25 cellular contexts compared by ENCODE assay signal in the genomic region with DNA sequence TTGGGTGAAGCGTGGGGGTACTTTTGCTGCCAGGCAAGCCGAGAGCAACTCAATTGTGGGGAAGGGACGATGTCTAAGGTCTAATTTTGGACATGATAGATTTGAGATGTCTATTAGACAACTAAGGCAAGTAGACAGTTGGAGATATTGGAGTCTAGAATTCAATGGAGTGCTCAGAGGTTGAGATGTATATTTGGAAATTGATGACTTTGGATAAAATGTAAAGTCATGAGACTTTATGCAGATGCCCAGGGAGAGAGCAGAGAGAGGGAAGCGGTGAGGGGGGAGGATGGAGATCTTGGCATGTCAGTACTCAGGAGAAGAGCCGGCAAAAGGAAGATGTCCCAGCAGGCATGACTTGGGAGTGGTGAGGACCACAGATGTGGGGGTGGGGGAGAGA. TPM values are rescaled to one million over a fixed set of nuclear protein-coding genes. Genes with fewer than 3 reads are reported as not detected.
DNase-seq lines count a peak whose midpoint lies in the region; ATAC-seq, FAIRE-seq and TF ChIP-seq lines count a peak whose summit lies in the region.
"Had no signal": no experiment of that assay in that cellular context is flagged by ENCODE, and none has a peak within 500 bp of the region (broad histone marks: within the 10 kb centered on the region; RNA-seq: fewer than 3 reads in every experiment).

No MANE protein-coding gene starts in this region.

- H3K79me1 ChIP-seq in IMR-90 (ENCODE audit: low read depth in 1 of 2, low read length in 2 of 2): no peaks in the 10 kb centered on the region; a peak in 1 of 4 replicates

- no peak overlapping the region for H3K27ac ChIP-seq in IMR-90 (ENCODE audit: insufficient read depth, low read length)
- no peak overlapping the region for H3K27ac ChIP-seq in K562 (ENCODE audit: extremely low read depth, low read depth, low read length)
- peak overlapping the region; percentile 1 for H3K27ac ChIP-seq in psoas muscle
- H3K27ac ChIP-seq: BLaER1 treated with 17β-estradiol and CSF1 and Interleukin-3, amounts not matched to agents 10 nM and 100 nM had no signal

- peak overlapping the region; percentile 10 for H2AFZ ChIP-seq in IMR-90 (replicated peaks; ENCODE audit: low read length, poor library complexity)
- no peak overlapping the region for H2AFZ ChIP-seq in K562 (ENCODE audit: low read depth, low read length)

- H2BK120ac ChIP-seq in IMR-90 (ENCODE audit: low read depth, low read length): no peak overlapping the region

- H3K9ac ChIP-seq in IMR-90 (ENCODE audit: low read depth, low read length) (no peak overlapping the region), K562 (ENCODE audit: insufficient read depth in 1 of 2, low read depth in 2 of 2, low read length in 2 of 2) (peak overlapping the region in 1 of 2 experiments; percentile 41; a peak in 1 of 4 replicates)
- H3K9ac ChIP-seq: BLaER1 treated with 17β-estradiol and CSF1 and Interleukin-3, amounts not matched to agents 10 nM and 100 nM had no signal

- no peak for DNase-seq in IMR-90
- DNase-seq in K562 (ENCODE audit: extremely low read depth in 1 of 4, low spot score in 3 of 4): no peak
- no peak for DNase-seq in psoas muscle
- DNase-seq in LoVo (ENCODE audit: low spot score): no peak
- no peak for DNase-seq in activated CD4-positive, alpha-beta memory T cell treated with anti-CD3 and anti-CD28 coated beads for 36 hours
- DNase-seq: AML-193; BE2C; CD4-positive, alpha-beta T cell; CD8-positive, alpha-beta memory T cell; DMS 273 treated with DMSO at 0.1 percent for 48 hours; DMS79; EL; GDM1; GOT3; HFFc6 had no signal

- H4K20me1 ChIP-seq in IMR-90 (ENCODE audit: insufficient read depth, low read length) (no peaks in the 10 kb centered on the region), K562 (replicated peaks; ENCODE audit: control insufficient read depth, insufficient read depth, low read length) (peaks cover 7% of the 10 kb centered on the region; the same call in 1 of the 2 replicates)

- dilution Hi-C loops in IMR-90 (cut with HindIII; ENCODE audit: low sequenced_read_pairs, unreplicated experiment): no loop called here

- no peak for FAIRE-seq in K562 (lab: Jason Lieb, UNC)
- FAIRE-seq: D721Med, GM12878, GM18507, H54 had no signal

- TF ChIP-seq RAD21 in IMR-90 (IDR thresholded peaks at IDR 0.05; ENCODE audit: low read length) (no peak), K562 (CRISPR knock-in tag; conservative IDR thresholded peaks at IDR 0.05 in 1 of 2, IDR thresholded peaks at IDR 0.05 in 1 of 2) (no peak)

- H3K27ac Mint-ChIP-seq in activated CD4-positive, alpha-beta memory T cell treated with anti-CD3 and anti-CD28 coated beads for 36 hours: no peak overlapping the region
- H3K27ac Mint-ChIP-seq: CD14-positive monocyte; CD4-positive, alpha-beta T cell; CD8-positive, alpha-beta memory T cell; HFFc6 had no signal

- no peaks in the 10 kb centered on the region for H3K36me3 Mint-ChIP-seq in activated CD4-positive, alpha-beta memory T cell treated with anti-CD3 and anti-CD28 coated beads for 36 hours
- H3K36me3 Mint-ChIP-seq: CD14-positive monocyte; CD8-positive, alpha-beta memory T cell had no signal

- WGBS in IMR-90 (ENCODE audit: extremely low coverage in 2 of 2, insufficient read length in 1 of 2), 2 experiments: 96% methylated on average over 4 of the region's 5 CpGs; no CpG with 5 or more reads in 1 of the 2 experiments
- 15% methylated on average over 5 of the region's 5 CpGs for WGBS in K562 (ENCODE audit: insufficient coverage, low coverage, missing lambda C conversion rate)
- WGBS in psoas muscle, 3 donors: 51 to 70% (median 52%) methylated on average over 5 of the region's 5 CpGs

- no TSS peak for BruUV-seq in IMR-90 (replicated peaks; lab: Mats Ljungman, UMichigan)
- BruUV-seq in K562 (replicated peaks; lab: Mats Ljungman, UMichigan): no TSS peak

- H3K23ac ChIP-seq in IMR-90 (ENCODE audit: low read depth, low read length): no peak overlapping the region

- no peak overlapping the region for H3K14ac ChIP-seq in IMR-90 (replicated peaks; ENCODE audit: low read depth, low read length)

- H3K9me3 ChIP-seq in IMR-90 (ENCODE audit: control insufficient read depth, insufficient read depth, low read length): no peaks in the 10 kb centered on the region
- H3K9me3 ChIP-seq in K562 (replicated peaks; ENCODE audit: control insufficient read depth, insufficient read depth, low read depth, low read length): no peaks in the 10 kb centered on the region
- H3K9me3 ChIP-seq in psoas muscle: no peaks in the 10 kb centered on the region
- H3K9me3 ChIP-seq: BE2C; BLaER1 treated with 17β-estradiol and CSF1 and Interleukin-3, amounts not matched to agents 10 nM and 100 nM; HAP-1 had no signal

- H3K36me3 ChIP-seq in IMR-90 (ENCODE audit: control insufficient read depth, insufficient read depth, low read length) (no peaks in the 10 kb centered on the region), K562 (ENCODE audit: control insufficient read depth, insufficient read depth, low read length) (no peaks in the 10 kb centered on the region), psoas muscle (ENCODE audit: insufficient read depth in 1 of 2, low read depth in 1 of 2) (peaks cover 0 to 81% of the 10 kb centered on the region in 2 donors)
- H3K36me3 ChIP-seq: BE2C; BLaER1 treated with 17β-estradiol and CSF1 and Interleukin-3, amounts not matched to agents 10 nM and 100 nM; HAP-1 had no signal

- H3K4me3 ChIP-seq in IMR-90 (ENCODE audit: insufficient read depth, low read depth, low read length) (no peak overlapping the region), K562 (no peak overlapping the region), psoas muscle (no peak overlapping the region)
- H3K4me3 ChIP-seq: BLaER1 treated with 17β-estradiol and CSF1 and Interleukin-3, amounts not matched to agents 10 nM and 100 nM; GM12878; HAP-1 had no signal

- no peak for ATAC-seq in IMR-90 (ENCODE audit: low read depth)
- ATAC-seq in K562: no peak
- no peak for ATAC-seq in psoas muscle
- no peak for ATAC-seq in GM18511 (IDR thresholded peaks at IDR 0.05; ENCODE audit: unreplicated experiment)
- ATAC-seq: GM12878 had no signal

- no peak overlapping the region for H3K4ac ChIP-seq in IMR-90 (ENCODE audit: low read depth, low read length)

- no peak for TF ChIP-seq CTCF in IMR-90 (conservative IDR thresholded peaks at IDR 0.05; ENCODE audit: low read depth, low read length)
- TF ChIP-seq CTCF in K562 (IDR thresholded peaks at IDR 0.05 in 2 of 3, conservative IDR thresholded peaks at IDR 0.05 in 1 of 3; ENCODE audit: insufficient read depth in 2 of 3, low read depth in 1 of 3, low read length in 3 of 3): no peak
- TF ChIP-seq CTCF in psoas muscle (IDR thresholded peaks at IDR 0.05): no peak

- no peak overlapping the region for H2AK5ac ChIP-seq in IMR-90 (ENCODE audit: low read depth, low read length)

- no peak overlapping the region for H2BK15ac ChIP-seq in IMR-90 (ENCODE audit: low read depth, low read length)

- H2BK20ac ChIP-seq in IMR-90 (ENCODE audit: low read depth, low read length): no peak overlapping the region

- H4K8ac ChIP-seq in IMR-90 (ENCODE audit: low read depth in 2 of 2, low read length in 2 of 2): no peak overlapping the region

- no peaks in the 10 kb centered on the region for H3K4me1 ChIP-seq in IMR-90 (ENCODE audit: control insufficient read depth, insufficient read depth, low read length)
- peaks cover 0 to 7% of the 10 kb centered on the region in 2 experiments; a peak in 3 of 5 replicates for H3K4me1 ChIP-seq in K562 (replicated peaks in 1 of 2; ENCODE audit: control insufficient read depth in 2 of 2, insufficient read depth in 2 of 2, low read length in 2 of 2)
- H3K4me1 ChIP-seq in psoas muscle: peaks cover 34% of the 10 kb centered on the region
- H3K4me1 ChIP-seq: BE2C had no signal

- H3K56ac ChIP-seq in IMR-90 (ENCODE audit: extremely low read depth, insufficient read depth, low read length): no peak overlapping the region

- H3K9me1 ChIP-seq in IMR-90 (ENCODE audit: insufficient read depth, low read length) (0 out of 2 replicates have a peak, but pooled peaks cover 3% of the 10 kb centered on the region), K562 (ENCODE audit: control insufficient read depth, insufficient read depth, low read length) (no peaks in the 10 kb centered on the region)

- POLR2A ChIA-PET in IMR-90 (lab: Charles Lee; ENCODE audit: unreplicated experiment): no interaction called here
- POLR2A ChIA-PET in K562 (lab: Yijun Ruan, JAX): interaction anchor here (1.2 kb wide), 1 partner anchor 8 kb away, joined by 3 read pairs; no protein-coding TSS in a partner anchor
- POLR2A ChIA-PET in activated CD4-positive, alpha-beta memory T cell treated with anti-CD3 and anti-CD28 coated beads for 36 hours (lab: Charles Lee): no interaction called here

- H3K27me3 ChIP-seq in IMR-90 (ENCODE audit: control insufficient read depth, insufficient read depth, low read length): peaks cover 5% of the 10 kb centered on the region
- H3K27me3 ChIP-seq in K562 (ENCODE audit: control insufficient read depth in 2 of 2, insufficient read depth in 2 of 2, low read length in 2 of 2): peaks cover 11 to 16% of the 10 kb centered on the region in 2 experiments; a peak in 3 of 5 replicates
- no peaks in the 10 kb centered on the region for H3K27me3 ChIP-seq in psoas muscle (ENCODE audit: insufficient read depth in 3 of 3, low read length in 2 of 3)
- H3K27me3 ChIP-seq: BE2C had no signal

- no peak overlapping the region for H2BK5ac ChIP-seq in IMR-90 (ENCODE audit: low read depth, low read length, poor library complexity, severe bottlenecking)

- no peaks in the 10 kb centered on the region for H3K27me3 Mint-ChIP-seq in activated CD4-positive, alpha-beta memory T cell treated with anti-CD3 and anti-CD28 coated beads for 36 hours
- H3K27me3 Mint-ChIP-seq: CD4-positive, alpha-beta T cell; CD8-positive, alpha-beta memory T cell had no signal

- no peak overlapping the region for H4K5ac ChIP-seq in IMR-90 (ENCODE audit: low read depth, low read length)

- no peak overlapping the region for H2AK9ac ChIP-seq in IMR-90 (replicated peaks; ENCODE audit: low read depth, low read length, poor library complexity)

- H3K79me2 ChIP-seq in K562 (ENCODE audit: control insufficient read depth, insufficient read depth, low read length): no peaks in the 10 kb centered on the region

- in situ Hi-C loops in IMR-90 (cut with MboI; ENCODE audit: low sequenced_read_pairs): loop anchor here (10.0 to 25.0 kb wide), 3 partner anchors 129 to 836 kb away; partner anchors contain the start of genes C20orf203 and PDRG1
- in situ Hi-C loops in K562 (cut with MboI): loop anchor here (25.0 kb wide), 1 partner anchor 836 kb away; the partner anchor contains the start of gene C20orf203

- TF ChIP-seq EP300 in K562 (IDR thresholded peaks at IDR 0.05; ENCODE audit: low read length): no peak

- H3K4me1 Mint-ChIP-seq in activated CD4-positive, alpha-beta memory T cell treated with anti-CD3 and anti-CD28 coated beads for 36 hours (ENCODE audit: low read depth): peaks cover 5% of the 10 kb centered on the region

- no peak overlapping the region for H3K18ac ChIP-seq in IMR-90 (ENCODE audit: low read depth, low read length)

- H3K4me2 ChIP-seq in IMR-90 (ENCODE audit: low read depth, low read length) (no peak overlapping the region), K562 (ENCODE audit: insufficient read depth, low read length) (no peak overlapping the region)
- H3K4me2 ChIP-seq: BLaER1 treated with 17β-estradiol and CSF1 and Interleukin-3, amounts not matched to agents 10 nM and 100 nM had no signal

- no peak overlapping the region for H3K4me3 Mint-ChIP-seq in activated CD4-positive, alpha-beta memory T cell treated with anti-CD3 and anti-CD28 coated beads for 36 hours
- H3K4me3 Mint-ChIP-seq: CD14-positive monocyte; CD4-positive, alpha-beta T cell; CD8-positive, alpha-beta memory T cell; HFFc6 had no signal

- intact Hi-C loops in IMR-90 (cut with micrococcal nuclease) (no loop called here), K562 (cut with micrococcal nuclease) (loop anchor here (10.0 kb wide), 2 partner anchors 209 to 829 kb away; no protein-coding TSS in a partner anchor), psoas muscle (cut with DNase I) (loop anchor here (10.0 kb wide), 2 partner anchors 161 to 209 kb away; no protein-coding TSS in a partner anchor)
- intact Hi-C loops in activated CD4-positive, alpha-beta memory T cell treated with anti-CD3 and anti-CD28 coated beads for 36 hours (cut with micrococcal nuclease): no loop called here

- H3K9me3 Mint-ChIP-seq in activated CD4-positive, alpha-beta memory T cell treated with anti-CD3 and anti-CD28 coated beads for 36 hours: no peaks in the 10 kb centered on the region
- H3K9me3 Mint-ChIP-seq: CD4-positive, alpha-beta T cell; CD8-positive, alpha-beta memory T cell; HFFc6 had no signal

- CTCF ChIA-PET in IMR-90 (lab: Yijun Ruan, JAX) (no interaction called here), K562 (lab: Yijun Ruan, JAX; ENCODE audit: low intra/inter-chr PET ratio) (interaction anchor here (0.7 to 1.1 kb wide), 3 partner anchors 19 to 205 kb away, joined by 3 read pairs; partner anchors contain the start of gene FOXS1)
- CTCF ChIA-PET in activated CD4-positive, alpha-beta memory T cell treated with anti-CD3 and anti-CD28 coated beads for 36 hours (lab: Charles Lee): interaction anchor here (1.1 to 1.5 kb wide), 3 partner anchors 12 to 261 kb away, joined by 3 to 5 read pairs (median 3); no protein-coding TSS in a partner anchor

- no peak overlapping the region for H4K91ac ChIP-seq in IMR-90 (ENCODE audit: insufficient read depth, low read depth, low read length)

- TF ChIP-seq POLR2A in IMR-90 (IDR thresholded peaks at IDR 0.05; ENCODE audit: low read depth, low read length) (no peak), K562 (conservative IDR thresholded peaks at IDR 0.05) (no peak)

RNA-seq across cellular contexts. Expression of gene MYLK2, which starts 6.9 kb away (rescaled TPM):
- total RNA-seq in IMR-90 (2012; rRNA removed): 0.18 and 0.28 TPM in 2 replicates
- 0.19 and 0.27 TPM in 2 replicates for polyA plus RNA-seq in IMR-90 (2012; rRNA removed)
- 0.05 and 0.06 TPM in 2 replicates for polyA plus RNA-seq in IMR-90 (2012; cell fraction: cytosol; rRNA removed)
- polyA plus RNA-seq in IMR-90 (2012; cell fraction: nucleus; rRNA removed; ENCODE audit: low replicate concordance): 0.58 and 1.3 TPM in 2 replicates
- 0.53 and 0.69 TPM in 2 replicates for total RNA-seq in K562 (2011; cell fraction: chromatin; rRNA removed; ENCODE audit: low replicate concordance)
- total RNA-seq in K562 (2011; cell fraction: nucleolus; rRNA removed): 0.33 and 0.79 TPM in 2 replicates
- 0.31 and 0.44 TPM in 2 replicates for total RNA-seq in K562 (2011; cell fraction: nucleoplasm; rRNA removed)
- 0.33 and 0.45 TPM in 2 replicates for total RNA-seq in K562 (2014; rRNA removed)
- total RNA-seq in K562 (2014; rRNA removed; fragmentation: Illumina TruSeq; extraction: Trizol): 0.07 and 0.10 TPM in 2 replicates
- total RNA-seq in K562 (2015; rRNA removed; fragmentation: Illumina TruSeq; extraction: Trizol): 0.18 and 0.30 TPM in 2 replicates
- total RNA-seq in K562 (2021): 0.25 and 0.53 TPM in 2 replicates
- polyA plus RNA-seq in K562 (2011; rRNA removed): 0.15 and 0.22 TPM in 2 replicates
- 0.13 and 0.18 TPM in 2 replicates for polyA plus RNA-seq in K562 (2011; cell fraction: cytosol; rRNA removed)
- polyA plus RNA-seq in K562 (2011; cell fraction: nucleus; rRNA removed): 0.79 and 0.84 TPM in 2 replicates
- polyA plus RNA-seq in K562 (2012): 0.25 and 0.43 TPM in 2 replicates
- 0.12 and 0.26 TPM in 2 replicates for polyA plus RNA-seq in K562 (2014; fragmentation: Illumina TruSeq; extraction: Trizol)
- polyA plus RNA-seq in K562 (2014; fragmentation: Nextera tagmentation; extraction: Ambion mirVana): not detected
- polyA plus RNA-seq in K562 (2014; rRNA removed): 0.28 and 0.41 TPM in 2 replicates
- 0.11 and 0.18 TPM in 2 replicates for polyA minus RNA-seq in K562 (2011; rRNA and poly(A)+ RNA removed)
- not detected in 2 replicates for polyA minus RNA-seq in K562 (2011; cell fraction: cytosol; rRNA and poly(A)+ RNA removed)
- 0.13 and 0.78 TPM in 2 replicates for polyA minus RNA-seq in K562 (2011; cell fraction: nucleus; rRNA and poly(A)+ RNA removed)
- 100 to 1,000 TPM in 2 of 4 donors, 10 to 100 TPM in 2; 55.8 to 144 (median 102) TPM for total RNA-seq in psoas muscle
- 100 to 1,000 TPM in 1 of 3 donors, 10 to 100 TPM in 2; 30.6 to 273 (median 91.4) TPM for polyA plus RNA-seq in psoas muscle
- total RNA-seq in activated CD4-positive, alpha-beta memory T cell treated with anti-CD3 and anti-CD28 coated beads for 36 hours: under 1 TPM; 0.27 to 0.43 TPM
- total RNA-seq: CD4-positive, alpha-beta T cell had no signal
- polyA plus RNA-seq: AG04450; CD14-positive monocyte; CD8-positive, alpha-beta memory T cell had no signal

RNA-seq across cellular contexts. Expression of gene FOXS1, which starts 19.3 kb away (rescaled TPM):
- not detected in 2 replicates for total RNA-seq in IMR-90 (2012; rRNA removed)
- not detected in 2 replicates for polyA plus RNA-seq in IMR-90 (2012; rRNA removed)
- polyA plus RNA-seq in IMR-90 (2012; cell fraction: cytosol; rRNA removed): 0.02 TPM in 1 of 2 replicates, not detected in the other
- not detected in 2 replicates for polyA plus RNA-seq in IMR-90 (2012; cell fraction: nucleus; rRNA removed; ENCODE audit: low replicate concordance)
- total RNA-seq in K562 (2011; cell fraction: chromatin; rRNA removed; ENCODE audit: low replicate concordance): not detected in 2 replicates
- not detected in 2 replicates for total RNA-seq in K562 (2011; cell fraction: nucleolus; rRNA removed)
- not detected in 2 replicates for total RNA-seq in K562 (2011; cell fraction: nucleoplasm; rRNA removed)
- not detected in 2 replicates for total RNA-seq in K562 (2014; rRNA removed)
- total RNA-seq in K562 (2014; rRNA removed; fragmentation: Illumina TruSeq; extraction: Trizol): not detected in 2 replicates
- total RNA-seq in K562 (2015; rRNA removed; fragmentation: Illumina TruSeq; extraction: Trizol): not detected in 2 replicates
- not detected in 2 replicates for total RNA-seq in K562 (2021)
- polyA plus RNA-seq in K562 (2011; rRNA removed): not detected in 2 replicates
- polyA plus RNA-seq in K562 (2011; cell fraction: cytosol; rRNA removed): not detected in 2 replicates
- not detected in 2 replicates for polyA plus RNA-seq in K562 (2011; cell fraction: nucleus; rRNA removed)
- not detected in 2 replicates for polyA plus RNA-seq in K562 (2012)
- polyA plus RNA-seq in K562 (2014; fragmentation: Illumina TruSeq; extraction: Trizol): not detected in 2 replicates
- polyA plus RNA-seq in K562 (2014; fragmentation: Nextera tagmentation; extraction: Ambion mirVana): not detected
- polyA plus RNA-seq in K562 (2014; rRNA removed): not detected in 2 replicates
- not detected in 2 replicates for polyA minus RNA-seq in K562 (2011; rRNA and poly(A)+ RNA removed)
- not detected in 2 replicates for polyA minus RNA-seq in K562 (2011; cell fraction: cytosol; rRNA and poly(A)+ RNA removed)
- not detected in 2 replicates for polyA minus RNA-seq in K562 (2011; cell fraction: nucleus; rRNA and poly(A)+ RNA removed)
- total RNA-seq in psoas muscle: 1 to 10 TPM in 2 of 4 donors, under 1 TPM in 2; 0.59 to 3.8 (median 1.2) TPM
- polyA plus RNA-seq in psoas muscle: 1 to 10 TPM in 1 of 3 donors, under 1 TPM in 2; 0.65 to 1.3 (median 0.87) TPM
- total RNA-seq in activated CD4-positive, alpha-beta memory T cell treated with anti-CD3 and anti-CD28 coated beads for 36 hours: not detected
- total RNA-seq: A172; CD4-positive, alpha-beta T cell; CD8-positive, alpha-beta memory T cell; GM12878; HFFc6 had no signal
- polyA plus RNA-seq: AG04450; CD14-positive monocyte; CD8-positive, alpha-beta memory T cell; GM12878 had no signal

RNA-seq across cellular contexts. Expression of gene DUSP15, which starts 44.3 kb away (rescaled TPM):
- total RNA-seq in IMR-90 (2012; rRNA removed): not detected in 2 replicates
- not detected in 2 replicates for polyA plus RNA-seq in IMR-90 (2012; rRNA removed)
- not detected in 2 replicates for polyA plus RNA-seq in IMR-90 (2012; cell fraction: cytosol; rRNA removed)
- polyA plus RNA-seq in IMR-90 (2012; cell fraction: nucleus; rRNA removed; ENCODE audit: low replicate concordance): not detected in 2 replicates
- 0.53 TPM in 1 of 2 replicates, not detected in the other for total RNA-seq in K562 (2011; cell fraction: chromatin; rRNA removed; ENCODE audit: low replicate concordance)
- total RNA-seq in K562 (2011; cell fraction: nucleolus; rRNA removed): 0.33 and 0.39 TPM in 2 replicates
- total RNA-seq in K562 (2011; cell fraction: nucleoplasm; rRNA removed): 0.29 and 0.84 TPM in 2 replicates
- not detected in 2 replicates for total RNA-seq in K562 (2014; rRNA removed)
- total RNA-seq in K562 (2014; rRNA removed; fragmentation: Illumina TruSeq; extraction: Trizol): not detected in 2 replicates
- not detected in 2 replicates for total RNA-seq in K562 (2015; rRNA removed; fragmentation: Illumina TruSeq; extraction: Trizol)
- total RNA-seq in K562 (2021): not detected in 2 replicates
- polyA plus RNA-seq in K562 (2011; rRNA removed): not detected in 2 replicates
- polyA plus RNA-seq in K562 (2011; cell fraction: cytosol; rRNA removed): 0.09 and 0.16 TPM in 2 replicates
- 0.15 and 0.28 TPM in 2 replicates for polyA plus RNA-seq in K562 (2011; cell fraction: nucleus; rRNA removed)
- 0.22 TPM in 1 of 2 replicates, not detected in the other for polyA plus RNA-seq in K562 (2012)
- not detected in 2 replicates for polyA plus RNA-seq in K562 (2014; fragmentation: Illumina TruSeq; extraction: Trizol)
- polyA plus RNA-seq in K562 (2014; fragmentation: Nextera tagmentation; extraction: Ambion mirVana): not detected
- polyA plus RNA-seq in K562 (2014; rRNA removed): 0.34 and 0.66 TPM in 2 replicates
- not detected in 2 replicates for polyA minus RNA-seq in K562 (2011; rRNA and poly(A)+ RNA removed)
- not detected in 2 replicates for polyA minus RNA-seq in K562 (2011; cell fraction: cytosol; rRNA and poly(A)+ RNA removed)
- not detected in 2 replicates for polyA minus RNA-seq in K562 (2011; cell fraction: nucleus; rRNA and poly(A)+ RNA removed)
- under 1 TPM in 1 of 4 donors, not detected in 3; 0.51 TPM for total RNA-seq in psoas muscle
- polyA plus RNA-seq in psoas muscle: under 1 TPM; 0.04 to 0.22 (median 0.17) TPM
- not detected for total RNA-seq in activated CD4-positive, alpha-beta memory T cell treated with anti-CD3 and anti-CD28 coated beads for 36 hours
- total RNA-seq: CD4-positive, alpha-beta T cell; CD8-positive, alpha-beta memory T cell; HFFc6 had no signal
- polyA plus RNA-seq: AG04450; CD14-positive monocyte; CD8-positive, alpha-beta memory T cell had no signal

RNA-seq across cellular contexts. Expression of gene TTLL9, which starts 44.4 kb away (rescaled TPM):
- total RNA-seq in IMR-90 (2012; rRNA removed) (not detected in 2 replicates), K562 (2014; rRNA removed) (not detected in 2 replicates), K562 (2014; rRNA removed; fragmentation: Illumina TruSeq; extraction: Trizol) (not detected in 2 replicates), K562 (2015; rRNA removed; fragmentation: Illumina TruSeq; extraction: Trizol) (not detected in 2 replicates), K562 (2021) (not detected in 2 replicates), psoas muscle (not detected)
- polyA plus RNA-seq in IMR-90 (2012; rRNA removed) (not detected in 2 replicates), K562 (2011; rRNA removed) (not detected in 2 replicates), K562 (2014; fragmentation: Illumina TruSeq; extraction: Trizol) (not detected in 2 replicates), K562 (2014; fragmentation: Nextera tagmentation; extraction: Ambion mirVana) (under 1 TPM in 1 of 2 experiments, not detected in 1; 0.06 TPM), K562 (2014; rRNA removed) (0.07 TPM in 1 of 2 replicates, not detected in the other), psoas muscle (under 1 TPM in 1 of 3 donors, not detected in 2; 0.01 TPM)
- polyA plus RNA-seq in IMR-90 (2012; cell fraction: cytosol; rRNA removed): not detected in 2 replicates
- polyA plus RNA-seq in IMR-90 (2012; cell fraction: nucleus; rRNA removed; ENCODE audit: low replicate concordance): 0.05 TPM in 1 of 2 replicates, not detected in the other
- total RNA-seq in K562 (2011; cell fraction: chromatin; rRNA removed; ENCODE audit: low replicate concordance): not detected in 2 replicates
- total RNA-seq in K562 (2011; cell fraction: nucleolus; rRNA removed): not detected in 2 replicates
- not detected in 2 replicates for total RNA-seq in K562 (2011; cell fraction: nucleoplasm; rRNA removed)
- not detected in 2 replicates for polyA plus RNA-seq in K562 (2011; cell fraction: cytosol; rRNA removed)
- polyA plus RNA-seq in K562 (2011; cell fraction: nucleus; rRNA removed): not detected in 2 replicates
- not detected in 2 replicates for polyA plus RNA-seq in K562 (2012)
- not detected in 2 replicates for polyA minus RNA-seq in K562 (2011; rRNA and poly(A)+ RNA removed)
- not detected in 2 replicates for polyA minus RNA-seq in K562 (2011; cell fraction: cytosol; rRNA and poly(A)+ RNA removed)
- not detected in 2 replicates for polyA minus RNA-seq in K562 (2011; cell fraction: nucleus; rRNA and poly(A)+ RNA removed)
- not detected for total RNA-seq in activated CD4-positive, alpha-beta memory T cell treated with anti-CD3 and anti-CD28 coated beads for 36 hours
- total RNA-seq: CD4-positive, alpha-beta T cell; CD8-positive, alpha-beta memory T cell; HFFc6 had no signal
- polyA plus RNA-seq: AG04450; CD14-positive monocyte; CD8-positive, alpha-beta memory T cell had no signal

Comparison
In these comparisons a context has a peak if more than half of its experiments do, and no peak if none do; other contexts are left out.
1. RNA of gene MYLK2, which starts 6.9 kb away (total RNA-seq): 55.8 to 144 TPM in psoas muscle; 0.07 to 0.79 TPM in K562, 0.27 to 0.43 TPM in activated CD4-positive, alpha-beta memory T cell treated with anti-CD3 and anti-CD28 coated beads for 36 hours and 0.18 to 0.28 TPM in IMR-90; every median in the first group is over 10 times any median in the second.
2. intact Hi-C loops: an anchor here in K562 (10.0 kb wide) and psoas muscle (10.0 kb wide); none called in IMR-90 and activated CD4-positive, alpha-beta memory T cell treated with anti-CD3 and anti-CD28 coated beads for 36 hours.